Comparison of ENCODE assay signal across 1 cellular context in the genomic region with DNA sequence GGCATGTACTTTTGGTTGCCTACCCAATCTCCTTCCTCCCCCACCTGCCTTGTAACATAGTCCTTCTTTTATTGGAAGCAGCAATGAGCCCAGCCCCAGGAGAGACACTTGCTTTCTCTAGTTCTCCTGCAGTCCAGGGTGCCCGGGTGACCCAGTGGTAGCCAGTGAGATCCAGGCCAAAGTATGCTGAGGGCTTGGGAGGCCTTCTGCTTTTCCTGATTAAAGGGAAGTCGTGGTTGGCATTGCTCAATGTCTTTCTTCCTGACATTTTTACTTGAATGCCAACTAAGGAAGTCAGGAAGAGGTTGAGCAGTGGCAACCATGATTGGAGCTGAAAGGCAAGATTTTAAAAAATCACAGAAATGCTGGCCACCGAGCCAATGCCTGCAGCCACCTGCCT.
TF ChIP-seq lines count a peak whose summit lies in the region.

No MANE protein-coding gene starts in this region.

TF ChIP-seq in HepG2, 621 proteins besides CTCF, POLR2A, EP300 and RAD21 (continued from another document):
- TF ChIP-seq, protein P1, sequence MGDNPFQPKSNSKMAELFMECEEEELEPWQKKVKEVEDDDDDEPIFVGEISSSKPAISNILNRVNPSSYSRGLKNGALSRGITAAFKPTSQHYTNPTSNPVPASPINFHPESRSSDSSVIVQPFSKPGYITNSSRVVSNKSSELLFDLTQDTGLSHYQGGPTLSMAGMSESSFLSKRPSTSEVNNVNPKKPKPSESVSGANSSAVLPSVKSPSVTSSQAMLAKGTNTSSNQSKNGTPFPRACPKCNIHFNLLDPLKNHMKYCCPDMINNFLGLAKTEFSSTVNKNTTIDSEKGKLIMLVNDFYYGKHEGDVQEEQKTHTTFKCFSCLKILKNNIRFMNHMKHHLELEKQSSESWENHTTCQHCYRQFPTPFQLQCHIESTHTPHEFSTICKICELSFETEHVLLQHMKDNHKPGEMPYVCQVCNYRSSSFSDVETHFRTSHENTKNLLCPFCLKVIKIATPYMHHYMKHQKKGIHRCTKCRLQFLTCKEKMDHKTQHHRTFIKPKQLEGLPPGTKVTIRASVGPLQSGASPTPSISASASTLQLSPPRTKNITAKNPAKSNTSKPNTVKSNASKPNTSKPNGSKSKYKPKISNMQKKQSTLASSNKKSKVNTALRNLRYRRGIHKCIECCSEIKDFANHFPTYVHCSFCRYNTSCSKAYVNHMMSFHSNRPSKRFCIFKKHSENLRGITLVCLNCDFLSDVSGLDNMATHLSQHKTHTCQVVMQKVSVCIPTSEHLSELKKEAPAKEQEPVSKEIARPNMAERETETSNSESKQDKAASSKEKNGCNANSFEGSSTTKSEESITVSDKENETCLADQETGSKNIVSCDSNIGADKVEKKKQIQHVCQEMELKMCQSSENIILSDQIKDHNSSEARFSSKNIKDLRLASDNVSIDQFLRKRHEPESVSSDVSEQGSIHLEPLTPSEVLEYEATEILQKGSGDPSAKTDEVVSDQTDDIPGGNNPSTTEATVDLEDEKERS (CRISPR knock-in tag; IDR thresholded peaks at IDR 0.05), result no peak
- no peak for TF ChIP-seq TRIM24 (CRISPR knock-in tag; IDR thresholded peaks at IDR 0.05)
- no peak for TF ChIP-seq HDAC2 (CRISPR knock-in tag; IDR thresholded peaks at IDR 0.05)
- TF ChIP-seq, protein P2, sequence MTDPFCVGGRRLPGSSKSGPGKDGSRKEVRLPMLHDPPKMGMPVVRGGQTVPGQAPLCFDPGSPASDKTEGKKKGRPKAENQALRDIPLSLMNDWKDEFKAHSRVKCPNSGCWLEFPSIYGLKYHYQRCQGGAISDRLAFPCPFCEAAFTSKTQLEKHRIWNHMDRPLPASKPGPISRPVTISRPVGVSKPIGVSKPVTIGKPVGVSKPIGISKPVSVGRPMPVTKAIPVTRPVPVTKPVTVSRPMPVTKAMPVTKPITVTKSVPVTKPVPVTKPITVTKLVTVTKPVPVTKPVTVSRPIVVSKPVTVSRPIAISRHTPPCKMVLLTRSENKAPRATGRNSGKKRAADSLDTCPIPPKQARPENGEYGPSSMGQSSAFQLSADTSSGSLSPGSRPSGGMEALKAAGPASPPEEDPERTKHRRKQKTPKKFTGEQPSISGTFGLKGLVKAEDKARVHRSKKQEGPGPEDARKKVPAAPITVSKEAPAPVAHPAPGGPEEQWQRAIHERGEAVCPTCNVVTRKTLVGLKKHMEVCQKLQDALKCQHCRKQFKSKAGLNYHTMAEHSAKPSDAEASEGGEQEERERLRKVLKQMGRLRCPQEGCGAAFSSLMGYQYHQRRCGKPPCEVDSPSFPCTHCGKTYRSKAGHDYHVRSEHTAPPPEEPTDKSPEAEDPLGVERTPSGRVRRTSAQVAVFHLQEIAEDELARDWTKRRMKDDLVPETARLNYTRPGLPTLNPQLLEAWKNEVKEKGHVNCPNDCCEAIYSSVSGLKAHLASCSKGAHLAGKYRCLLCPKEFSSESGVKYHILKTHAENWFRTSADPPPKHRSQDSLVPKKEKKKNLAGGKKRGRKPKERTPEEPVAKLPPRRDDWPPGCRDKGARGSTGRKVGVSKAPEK (CRISPR knock-in tag; IDR thresholded peaks at IDR 0.05; ENCODE audit: borderline replicate concordance), result no peak
- no peak for TF ChIP-seq NFYB (CRISPR knock-in tag; IDR thresholded peaks at IDR 0.05)
- no peak for TF ChIP-seq NONO (IDR thresholded peaks at IDR 0.05)
- TF ChIP-seq NONO (CRISPR knock-in tag; conservative IDR thresholded peaks at IDR 0.05), result no peak
- no peak for TF ChIP-seq ZNF589 (CRISPR knock-in tag; conservative IDR thresholded peaks at IDR 0.05)
- TF ChIP-seq ZNF510 (CRISPR knock-in tag; IDR thresholded peaks at IDR 0.05; ENCODE audit: low read depth), result no peak
- TF ChIP-seq, protein P3, sequence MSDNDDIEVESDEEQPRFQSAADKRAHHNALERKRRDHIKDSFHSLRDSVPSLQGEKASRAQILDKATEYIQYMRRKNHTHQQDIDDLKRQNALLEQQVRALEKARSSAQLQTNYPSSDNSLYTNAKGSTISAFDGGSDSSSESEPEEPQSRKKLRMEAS (IDR thresholded peaks at IDR 0.05), result no peak
- no peak for TF ChIP-seq ZNF260 (CRISPR knock-in tag; IDR thresholded peaks at IDR 0.05; ENCODE audit: borderline replicate concordance, low read depth)
- TF ChIP-seq AHR (CRISPR knock-in tag; IDR thresholded peaks at IDR 0.05), result no peak
TF ChIP-seq in HepG2: peak in this region for 0.
